In genomic region chr12:108635997-108636808, GRCh38 we compare ENCODE assay signal across 11 cellular contexts. TPM values are rescaled to one million over a fixed set of nuclear protein-coding genes. Genes with fewer than 3 reads are reported as not detected.
DNase-seq lines count a peak whose midpoint lies in the region; ATAC-seq and TF ChIP-seq lines count a peak whose summit lies in the region.
"Had no signal": no experiment of that assay in that cellular context is flagged by ENCODE, and none has a peak within 500 bp of the region (broad histone marks: within the 10 kb centered on the region; RNA-seq: fewer than 3 reads in every experiment).

No MANE protein-coding gene starts in this region.

- H3K4me3 Mint-ChIP-seq in activated T-cell treated with anti-CD3 and anti-CD28 coated beads, Interleukin-2, amount 50 U/mL, for 72 hours, result peak overlapping the region; percentile 88 to 100
- H3K4me3 Mint-ChIP-seq in brain, result peak overlapping the region in 2 of 5 experiments; percentile 57 to 58
- H3K4me3 Mint-ChIP-seq in stimulated activated naive CD8-positive, alpha-beta T cell treated with anti-CD3 and anti-CD28 coated beads, Interleukin-15, amount 100 ng/mL, for 72 hours, result peak overlapping the region; percentile 20 to 91

- H3K9me3 Mint-ChIP-seq in activated T-cell treated with anti-CD3 and anti-CD28 coated beads, Interleukin-2, amount 50 U/mL, for 72 hours, result no peaks in the 10 kb centered on the region
- peaks cover 0 to 2% (median 0%) of the 10 kb centered on the region in 5 experiments for H3K9me3 Mint-ChIP-seq in brain
- H3K9me3 Mint-ChIP-seq in stimulated activated naive CD8-positive, alpha-beta T cell treated with anti-CD3 and anti-CD28 coated beads, Interleukin-15, amount 100 ng/mL, for 72 hours, result no peaks in the 10 kb centered on the region

- peaks cover 9 to 10% of the 10 kb centered on the region in 2 donors for H3K36me3 Mint-ChIP-seq in activated T-cell treated with anti-CD3 and anti-CD28 coated beads, Interleukin-2, amount 50 U/mL, for 72 hours (ENCODE audit: insufficient read depth in 2 of 2)
- no peaks in the 10 kb centered on the region for H3K36me3 Mint-ChIP-seq in brain

- peaks cover 48% of the 10 kb centered on the region for H3K4me1 ChIP-seq in MM.1S (ENCODE audit: low read length)

- H3K9me3 ChIP-seq in MM.1S (replicated peaks; ENCODE audit: insufficient read depth, low read length), result no peaks in the 10 kb centered on the region

- H3K27ac Mint-ChIP-seq in activated T-cell treated with anti-CD3 and anti-CD28 coated beads, Interleukin-2, amount 50 U/mL, for 72 hours, result no peak overlapping the region
- H3K27ac Mint-ChIP-seq in brain, result peak overlapping the region; percentile 11 to 95 (median 86)
- no peak overlapping the region for H3K27ac Mint-ChIP-seq in stimulated activated naive CD8-positive, alpha-beta T cell treated with anti-CD3 and anti-CD28 coated beads, Interleukin-15, amount 100 ng/mL, for 72 hours

- H3F3A ChIP-seq in MM.1S (ENCODE audit: insufficient read depth, low read length), result peaks cover 89% of the 10 kb centered on the region

- no peaks in the 10 kb centered on the region for H3K36me3 ChIP-seq in MM.1S (replicated peaks; ENCODE audit: insufficient read depth, low read length)

- H3K4me2 ChIP-seq in MM.1S (ENCODE audit: low read depth, low read length), result peak overlapping the region; percentile 50

- no peaks in the 10 kb centered on the region for H3K27me3 Mint-ChIP-seq in activated T-cell treated with anti-CD3 and anti-CD28 coated beads, Interleukin-2, amount 50 U/mL, for 72 hours (ENCODE audit: low read depth)
- no peaks in the 10 kb centered on the region for H3K27me3 Mint-ChIP-seq in brain
- H3K27me3 Mint-ChIP-seq in stimulated activated naive CD8-positive, alpha-beta T cell treated with anti-CD3 and anti-CD28 coated beads, Interleukin-15, amount 100 ng/mL, for 72 hours, result no peaks in the 10 kb centered on the region

- DNase-seq in activated T-cell treated with anti-CD3 and anti-CD28 coated beads, Interleukin-2, amount 50 U/mL, for 72 hours, result no peak
- no peak for DNase-seq in activated T-cell treated with anti-CD3 and anti-CD28 coated beads for 4 hours
- peak; percentile 69 for DNase-seq in MM.1S
- DNase-seq in stimulated activated naive CD8-positive, alpha-beta T cell treated with anti-CD3 and anti-CD28 coated beads, Interleukin-15, amount 100 ng/mL, for 72 hours, result no peak
- no peak for DNase-seq in SHP77 treated with DMSO at 0.1 percent for 48 hours (lab: John Stamatoyannopoulos, UW)
- DNase-seq in amniotic stem cell (lab: John Stamatoyannopoulos, UW), result no peak
- DNase-seq in HCEC 1CT, result no peak
- DNase-seq: cerebellar nuclear complex, mammary epithelial cell, NCI-H146 had no signal

- peak overlapping the region; percentile 99 for H3K27ac ChIP-seq in MM.1S (ENCODE audit: low read length)

- no peak overlapping the region for H2AFZ ChIP-seq in MM.1S (ENCODE audit: low read length)

- TF ChIP-seq CTCF in MM.1S (IDR thresholded peaks at IDR 0.05; ENCODE audit: low read length) (no peak), brain (conservative IDR thresholded peaks at IDR 0.05) (no peak)

- H3K27me3 ChIP-seq in MM.1S (replicated peaks; ENCODE audit: insufficient read depth, low read length), result no peaks in the 10 kb centered on the region

- peaks cover 62% of the 10 kb centered on the region for H3K79me2 ChIP-seq in MM.1S (ENCODE audit: low read length)

- H4K20me1 ChIP-seq in MM.1S (ENCODE audit: insufficient read depth, low read length), result no peaks in the 10 kb centered on the region

- peak overlapping the region; percentile 45 for H3K4me3 ChIP-seq in MM.1S (ENCODE audit: low read length)

- H3K9me2 ChIP-seq in MM.1S (replicated peaks; ENCODE audit: insufficient read depth, low read length), result no peaks in the 10 kb centered on the region

- peaks cover 56% of the 10 kb centered on the region for H3K4me1 Mint-ChIP-seq in activated T-cell treated with anti-CD3 and anti-CD28 coated beads, Interleukin-2, amount 50 U/mL, for 72 hours (ENCODE audit: low read depth)
- H3K4me1 Mint-ChIP-seq in brain, result peaks cover 95% of the 10 kb centered on the region
- H3K4me1 Mint-ChIP-seq in stimulated activated naive CD8-positive, alpha-beta T cell treated with anti-CD3 and anti-CD28 coated beads, Interleukin-15, amount 100 ng/mL, for 72 hours, result peaks cover 66% of the 10 kb centered on the region

- H3K9ac ChIP-seq in MM.1S (ENCODE audit: low read length), result peak overlapping the region; percentile 99

- no peak for ATAC-seq in activated T-cell treated with anti-CD3 and anti-CD28 coated beads, Interleukin-2, amount 50 U/mL, for 72 hours (replicated peaks in 1 of 2)
- no peak for ATAC-seq in stimulated activated naive CD8-positive, alpha-beta T cell treated with anti-CD3 and anti-CD28 coated beads, Interleukin-15, amount 100 ng/mL, for 72 hours

RNA-seq across cellular contexts. Expression of gene SELPLG, which starts 2.5 kb away (rescaled TPM):
- 10 to 100 TPM; 49.6 to 55.4 TPM for total RNA-seq in activated T-cell treated with anti-CD3 and anti-CD28 coated beads, Interleukin-2, amount 50 U/mL, for 72 hours
- 8.1 TPM for polyA plus RNA-seq in brain (ENCODE audit: insufficient read depth, low read depth, low replicate concordance)

RNA-seq across cellular contexts. Expression of gene TMEM119, which starts 38.3 kb away (rescaled TPM):
- under 1 TPM; 0.65 to 0.74 TPM for total RNA-seq in activated T-cell treated with anti-CD3 and anti-CD28 coated beads, Interleukin-2, amount 50 U/mL, for 72 hours
- 4.6 TPM for polyA plus RNA-seq in brain (ENCODE audit: insufficient read depth, low read depth, low replicate concordance)
- polyA plus RNA-seq: mammary epithelial cell had no signal

Comparison
In these comparisons a context has a peak if more than half of its experiments do, and no peak if none do; other contexts are left out.
1. H3K27ac Mint-ChIP-seq: peak in brain (5 of 5); none in activated T-cell treated with anti-CD3 and anti-CD28 coated beads, Interleukin-2, amount 50 U/mL, for 72 hours (single experiment) and stimulated activated naive CD8-positive, alpha-beta T cell treated with anti-CD3 and anti-CD28 coated beads, Interleukin-15, amount 100 ng/mL, for 72 hours (0 of 2).